In the genomic region with DNA sequence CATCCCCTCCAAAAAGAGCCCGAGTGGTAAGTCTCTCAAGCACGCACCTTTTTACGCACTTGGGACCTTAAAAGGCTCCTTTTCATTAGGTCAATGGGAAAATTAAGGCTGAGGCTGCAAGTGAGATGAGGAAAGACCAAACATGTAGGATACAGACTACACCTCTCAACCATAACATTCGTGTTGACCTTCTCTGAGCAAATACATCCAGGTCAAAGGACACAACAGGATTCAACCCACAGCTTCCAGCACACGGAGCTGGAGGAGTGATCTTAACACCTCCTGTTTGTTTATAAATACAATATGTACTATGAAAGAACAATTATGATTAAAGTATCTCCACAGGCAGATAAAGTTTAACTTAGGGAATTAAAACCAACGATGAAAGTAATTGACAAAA, we compare ENCODE assay signal across 32 cellular contexts.
"Had no signal": no experiment of that assay in that cellular context is flagged by ENCODE, and none has a peak within 500 bp of the region (broad histone marks: within the 10 kb centered on the region; RNA-seq: fewer than 3 reads in every experiment).

No MANE protein-coding gene starts in this region.

- H3K27me3 Mint-ChIP-seq: activated B cell treated with CpG ODN at 0.5 μM for 24 hours; activated CD8-positive, alpha-beta T cell treated with anti-CD3 and anti-CD28 coated beads for 36 hours; activated naive CD8-positive, alpha-beta T cell treated with anti-CD3 and anti-CD28 coated beads, Interleukin-2, amount 10 ng/mL, durations not matched to agents 7 days and 5 days; activated T-helper 17 cell treated with anti-CD3 and anti-CD28 coated beads, Interleukin-2, amount 50 U/mL, for 72 hours; T-helper 17 cell had no signal

- H3K4me3 Mint-ChIP-seq: activated B cell treated with CpG ODN at 0.5 μM for 24 hours; activated CD8-positive, alpha-beta T cell treated with anti-CD3 and anti-CD28 coated beads for 36 hours; activated naive CD4-positive, alpha-beta T cell treated with anti-CD3 and anti-CD28 coated beads for 36 hours; activated naive CD8-positive, alpha-beta T cell treated with anti-CD3 and anti-CD28 coated beads, Interleukin-2, amount 10 ng/mL, durations not matched to agents 7 days and 5 days; activated T-cell treated with anti-CD3 and anti-CD28 coated beads, Interleukin-2, amount 50 U/mL, for 4 hours; activated T-helper 17 cell treated with anti-CD3 and anti-CD28 coated beads, Interleukin-2, amount 50 U/mL, for 72 hours; brain; T-helper 17 cell; T-helper 2 cell treated with Interferon-gamma antibody and Interleukin-4, amounts not matched to agents 5 μg/mL and 100 μg/mL, for 36 hours had no signal

- H3K27me3 ChIP-seq: ascending aorta, breast epithelium, cardiac muscle cell, colonic mucosa, esophagus squamous epithelium had no signal

- H3K27ac Mint-ChIP-seq: activated B cell treated with CpG ODN at 0.5 μM for 24 hours; activated CD8-positive, alpha-beta T cell treated with anti-CD3 and anti-CD28 coated beads for 36 hours; activated naive CD4-positive, alpha-beta T cell treated with anti-CD3 and anti-CD28 coated beads for 36 hours; activated naive CD4-positive, alpha-beta T cell treated with anti-CD3 and anti-CD28 coated beads, Interleukin-2, amount 50 U/mL, for 72 hours; activated naive CD8-positive, alpha-beta T cell treated with anti-CD3 and anti-CD28 coated beads, Interleukin-2, amount 10 ng/mL, durations not matched to agents 7 days and 5 days; activated T-helper 17 cell treated with anti-CD3 and anti-CD28 coated beads, Interleukin-2, amount 50 U/mL, for 72 hours; brain; T-helper 17 cell; T-helper 2 cell treated with Interferon-gamma antibody and Interleukin-4, amounts not matched to agents 5 μg/mL and 100 μg/mL, for 36 hours had no signal

- DNase-seq: activated B cell treated with CpG ODN at 0.5 μM for 24 hours; activated CD4-positive, alpha-beta T cell treated with anti-CD3 and anti-CD28 coated beads for 48 hours; activated CD4-positive, alpha-beta T cell treated with anti-CD3 and anti-CD28 coated beads, Interleukin-2, amount 50 U/mL, for 1 hour; activated CD4-positive, alpha-beta T cell treated with anti-CD3 and anti-CD28 coated beads, Interleukin-2, amount 50 U/mL, for 48 hours; activated CD8-positive, alpha-beta memory T cell treated with anti-CD3 and anti-CD28 coated beads for 24 hours; activated CD8-positive, alpha-beta T cell treated with anti-CD3 and anti-CD28 coated beads for 36 hours; activated effector memory CD4-positive, alpha-beta T cell treated with Interleukin-2 at 50 U/mL for 16 hours; activated gamma-delta T cell treated with Interleukin-2 at 50 U/mL for 16 hours; activated naive CD4-positive, alpha-beta T cell treated with anti-CD3 and anti-CD28 coated beads for 36 hours; activated naive CD8-positive, alpha-beta T cell treated with anti-CD3 and anti-CD28 coated beads, Interleukin-2, amount 10 ng/mL, durations not matched to agents 7 days and 5 days; activated T-cell treated with anti-CD3 and anti-CD28 coated beads, Interleukin-2, amount 50 U/mL, for 4 hours; central memory CD4-positive, alpha-beta T cell; cerebellar nuclear complex; colonic mucosa; effector CD8-positive, alpha-beta T cell; esophagus squamous epithelium; foreskin melanocyte; T-helper 1 cell; T-helper 17 cell; T1000; WERI-Rb-1 had no signal

- H3K9me3 ChIP-seq: ascending aorta, breast epithelium, colonic mucosa, esophagus squamous epithelium had no signal

- H3K4me3 ChIP-seq: ascending aorta, breast epithelium, cardiac muscle cell, colonic mucosa, esophagus squamous epithelium had no signal

- H3K36me3 ChIP-seq: ascending aorta, breast epithelium, cardiac muscle cell, colonic mucosa, esophagus squamous epithelium, WERI-Rb-1 had no signal

- H3K27ac ChIP-seq: ascending aorta, breast epithelium, colonic mucosa, epithelial cell of prostate, esophagus squamous epithelium, WERI-Rb-1 had no signal

- H3K4me1 Mint-ChIP-seq: activated B cell treated with CpG ODN at 0.5 μM for 24 hours had no signal

- FAIRE-seq: endometrium, endothelial cell of umbilical vein had no signal

- H3K9me3 Mint-ChIP-seq: activated B cell treated with CpG ODN at 0.5 μM for 24 hours; activated naive CD4-positive, alpha-beta T cell treated with anti-CD3 and anti-CD28 coated beads for 36 hours; activated naive CD8-positive, alpha-beta T cell treated with anti-CD3 and anti-CD28 coated beads, Interleukin-2, amount 10 ng/mL, durations not matched to agents 7 days and 5 days; activated T-helper 17 cell treated with anti-CD3 and anti-CD28 coated beads, Interleukin-2, amount 50 U/mL, for 72 hours; brain; T-helper 2 cell treated with Interferon-gamma antibody and Interleukin-4, amounts not matched to agents 5 μg/mL and 100 μg/mL, for 36 hours had no signal

- ATAC-seq: activated CD4-positive, CD25-positive, alpha-beta regulatory T cell treated with anti-CD3 and anti-CD28 coated beads, Interleukin-2, amount 50 U/mL, for 24 hours; activated CD8-positive, alpha-beta T cell treated with anti-CD3 and anti-CD28 coated beads for 36 hours; activated naive CD4-positive, alpha-beta T cell treated with anti-CD3 and anti-CD28 coated beads, Interleukin-2, amount 50 U/mL, for 72 hours; activated T-cell treated with anti-CD3 and anti-CD28 coated beads, Interleukin-2, amount 50 U/mL, for 4 hours; activated T-helper 17 cell treated with anti-CD3 and anti-CD28 coated beads, Interleukin-2, amount 50 U/mL, for 72 hours; T-helper 17 cell had no signal

- H3K4me1 ChIP-seq: ascending aorta, breast epithelium, colonic mucosa, esophagus squamous epithelium had no signal
